In genomic region chr6:14339711-14340590, GRCh38 we compare ENCODE assay signal across 23 cellular contexts.
DNase-seq lines count a peak whose midpoint lies in the region; ATAC-seq and TF ChIP-seq lines count a peak whose summit lies in the region.
"Had no signal": no experiment of that assay in that cellular context is flagged by ENCODE, and none has a peak within 500 bp of the region (broad histone marks: within the 10 kb centered on the region; RNA-seq: fewer than 3 reads in every experiment).

No MANE protein-coding gene starts in this region.

- H3K27ac ChIP-seq in BLaER1: no peak overlapping the region
- no peak overlapping the region for H3K27ac ChIP-seq in HEK293 (ENCODE audit: extremely low read depth, low read depth, low read length)
- H3K27ac ChIP-seq: left ventricle myocardium inferior, sigmoid colon, VCaP had no signal

- H3K9me3 Mint-ChIP-seq in memory B cell: no peaks in the 10 kb centered on the region

- POLR2A ChIA-PET in HEK293 (lab: Yijun Ruan, JAX): no interaction called here

- DNase-seq in RPMI8226 (peak; percentile 67), memory B cell (ENCODE audit: low spot score in 2 of 2) (no peak), NCI-H146 treated with DMSO at 0.1 percent for 48 hours (lab: John Stamatoyannopoulos, UW; ENCODE audit: unreplicated experiment) (no peak)
- DNase-seq: aorta; CD8-positive, alpha-beta T cell; central memory CD4-positive, alpha-beta T cell; DMS153; foreskin fibroblast; GDM1; left ventricle myocardium inferior; MM.1S; NCI-H187 treated with DMSO at 0.1 percent for 48 hours; NCI-H774; nephron progenitor cell; posterior cingulate gyrus; sigmoid colon had no signal

- H3K36me3 Mint-ChIP-seq in memory B cell: no peaks in the 10 kb centered on the region
- H3K36me3 Mint-ChIP-seq: CD8-positive, alpha-beta T cell had no signal

- CTCF ChIA-PET in HEK293 (lab: Yijun Ruan, JAX): interaction anchor here (0.6 kb wide), 1 partner anchor 30 kb away, joined by 4 read pairs; no protein-coding TSS in a partner anchor

- H3K4me3 ChIP-seq in BLaER1 (no peak overlapping the region), HEK293 (ENCODE audit: low read depth, low read length) (no peak overlapping the region)
- H3K4me3 ChIP-seq: left ventricle myocardium inferior, sigmoid colon had no signal

- H3K9me3 ChIP-seq in BLaER1: no peaks in the 10 kb centered on the region
- H3K9me3 ChIP-seq in HEK293 (ENCODE audit: control insufficient read depth, insufficient read depth, low read depth, low read length): no peaks in the 10 kb centered on the region
- H3K9me3 ChIP-seq: sigmoid colon had no signal

- H3K9ac ChIP-seq in BLaER1: no peak overlapping the region

- no peak overlapping the region for H3K4me3 Mint-ChIP-seq in memory B cell
- H3K4me3 Mint-ChIP-seq: activated naive CD4-positive, alpha-beta T cell treated with anti-CD3 and anti-CD28 coated beads, Interleukin-2, amount 50 U/mL, for 24 hours; CD8-positive, alpha-beta T cell; nephron progenitor cell had no signal

- peaks cover 10% of the 10 kb centered on the region for H3K4me1 Mint-ChIP-seq in memory B cell
- H3K4me1 Mint-ChIP-seq: activated naive CD4-positive, alpha-beta T cell treated with anti-CD3 and anti-CD28 coated beads, Interleukin-2, amount 50 U/mL, for 24 hours had no signal

- peak overlapping the region; percentile 9; the same call in 1 of the 2 replicates for H3K4me2 ChIP-seq in BLaER1

- ATAC-seq in memory B cell (ENCODE audit: low read depth) (no peak), GM19351 (IDR thresholded peaks at IDR 0.05; ENCODE audit: unreplicated experiment) (no peak), GM19023 (IDR thresholded peaks at IDR 0.05; ENCODE audit: unreplicated experiment) (no peak)
- ATAC-seq: CD8-positive, alpha-beta T cell; HCT116 had no signal

- H3K27me3 Mint-ChIP-seq in memory B cell: no peaks in the 10 kb centered on the region
- H3K27me3 Mint-ChIP-seq: activated naive CD4-positive, alpha-beta T cell treated with anti-CD3 and anti-CD28 coated beads, Interleukin-2, amount 50 U/mL, for 24 hours had no signal

- H3K27me3 ChIP-seq in BLaER1: no peaks in the 10 kb centered on the region
- H3K27me3 ChIP-seq: sigmoid colon had no signal

- TF ChIP-seq CTCF in HEK293 (tag by site-specific recombination; IDR thresholded peaks at IDR 0.05): no peak

- peaks cover 11% of the 10 kb centered on the region; the same call in 1 of the 2 replicates for H3K4me1 ChIP-seq in BLaER1
- H3K4me1 ChIP-seq in HEK293 (ENCODE audit: control insufficient read depth, insufficient read depth, low read length): no peaks in the 10 kb centered on the region; the same call in 1 of the 2 replicates

- H3K36me3 ChIP-seq in BLaER1: no peaks in the 10 kb centered on the region
- no peaks in the 10 kb centered on the region for H3K36me3 ChIP-seq in HEK293 (ENCODE audit: control insufficient read depth in 2 of 2, insufficient read depth in 1 of 2, low read length in 2 of 2)
- H3K36me3 ChIP-seq: left ventricle myocardium inferior, sigmoid colon had no signal

- H3K27ac Mint-ChIP-seq in memory B cell: peak overlapping the region; percentile 9
- H3K27ac Mint-ChIP-seq: activated naive CD4-positive, alpha-beta T cell treated with anti-CD3 and anti-CD28 coated beads, Interleukin-2, amount 50 U/mL, for 24 hours; CD8-positive, alpha-beta T cell; nephron progenitor cell had no signal

- H4K20me1 ChIP-seq in BLaER1: no peaks in the 10 kb centered on the region

TF ChIP-seq in HEK293, 187 proteins besides CTCF, POLR2A, EP300 and RAD21:
- peak; percentile 24; the same call in 1 of the 2 replicates for TF ChIP-seq REST (tag by site-specific recombination; IDR thresholded peaks at IDR 0.05)
- TF ChIP-seq, protein P1, sequence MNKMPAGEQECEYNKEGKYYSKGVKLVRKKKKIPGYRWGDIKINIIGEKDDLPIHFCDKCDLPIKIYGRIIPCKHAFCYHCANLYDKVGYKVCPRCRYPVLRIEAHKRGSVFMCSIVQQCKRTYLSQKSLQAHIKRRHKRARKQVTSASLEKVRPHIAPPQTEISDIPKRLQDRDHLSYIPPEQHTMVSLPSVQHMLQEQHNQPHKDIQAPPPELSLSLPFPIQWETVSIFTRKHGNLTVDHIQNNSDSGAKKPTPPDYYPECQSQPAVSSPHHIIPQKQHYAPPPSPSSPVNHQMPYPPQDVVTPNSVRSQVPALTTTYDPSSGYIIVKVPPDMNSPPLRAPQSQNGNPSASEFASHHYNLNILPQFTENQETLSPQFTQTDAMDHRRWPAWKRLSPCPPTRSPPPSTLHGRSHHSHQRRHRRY (tag by site-specific recombination; IDR thresholded peaks at IDR 0.05): no peak
- TF ChIP-seq, protein P2, sequence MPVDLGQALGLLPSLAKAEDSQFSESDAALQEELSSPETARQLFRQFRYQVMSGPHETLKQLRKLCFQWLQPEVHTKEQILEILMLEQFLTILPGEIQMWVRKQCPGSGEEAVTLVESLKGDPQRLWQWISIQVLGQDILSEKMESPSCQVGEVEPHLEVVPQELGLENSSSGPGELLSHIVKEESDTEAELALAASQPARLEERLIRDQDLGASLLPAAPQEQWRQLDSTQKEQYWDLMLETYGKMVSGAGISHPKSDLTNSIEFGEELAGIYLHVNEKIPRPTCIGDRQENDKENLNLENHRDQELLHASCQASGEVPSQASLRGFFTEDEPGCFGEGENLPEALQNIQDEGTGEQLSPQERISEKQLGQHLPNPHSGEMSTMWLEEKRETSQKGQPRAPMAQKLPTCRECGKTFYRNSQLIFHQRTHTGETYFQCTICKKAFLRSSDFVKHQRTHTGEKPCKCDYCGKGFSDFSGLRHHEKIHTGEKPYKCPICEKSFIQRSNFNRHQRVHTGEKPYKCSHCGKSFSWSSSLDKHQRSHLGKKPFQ (tag by site-specific recombination; IDR thresholded peaks at IDR 0.05): no peak
